ENCODE assay signal across 22 cellular contexts in the genomic region with DNA sequence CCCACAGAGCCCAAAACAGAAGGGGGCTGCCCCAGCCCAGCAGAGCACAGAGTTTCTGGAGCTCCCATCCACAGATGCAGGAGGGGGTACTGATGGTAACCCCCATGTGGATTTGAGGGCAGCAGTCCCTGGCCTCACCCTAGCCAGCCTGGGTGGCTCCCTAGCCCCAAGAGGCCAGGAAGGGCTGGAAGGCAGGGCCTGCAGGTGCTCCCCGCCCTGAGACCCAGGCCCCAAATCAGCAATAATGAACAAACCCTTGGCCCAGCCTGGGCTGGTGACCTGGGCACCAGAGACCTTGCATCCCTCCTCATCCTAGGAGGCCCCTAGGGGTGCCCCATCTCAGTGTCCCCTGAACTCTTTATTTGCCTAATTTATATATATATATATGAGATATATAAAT.
"Had no signal": no experiment of that assay in that cellular context is flagged by ENCODE, and none has a peak within 500 bp of the region (broad histone marks: within the 10 kb centered on the region; RNA-seq: fewer than 3 reads in every experiment).

No MANE protein-coding gene starts in this region.

- H3K4me1 ChIP-seq: colonic mucosa, psoas muscle, tibial nerve, upper lobe of right lung, uterus had no signal

- H3K27ac ChIP-seq: colonic mucosa, neutrophil, psoas muscle, skin epidermis, spleen, thoracic aorta, tibial nerve, upper lobe of right lung, uterus had no signal

- H3K4me3 ChIP-seq: colonic mucosa, lung, mucosa of descending colon, psoas muscle, skin epidermis, spleen, thoracic aorta, tibial nerve, upper lobe of right lung, uterus had no signal

- H3K36me3 ChIP-seq: colonic mucosa, neutrophil, upper lobe of right lung, uterus had no signal

- H3K27me3 ChIP-seq: colonic mucosa, neutrophil, spleen, tibial nerve, upper lobe of right lung, uterus had no signal

- H3K9me3 ChIP-seq: colonic mucosa, mucosa of descending colon, neutrophil, psoas muscle, spleen, thoracic aorta, tibial nerve, upper lobe of right lung, uterus had no signal

- ATAC-seq: mucosa of descending colon; natural killer cell treated with Interleukin-12 subunit alpha and Interleukin-12 subunit beta and Interleukin-15 and Interleukin-18, amount 100 ng/mL, for 72 hours; psoas muscle; right cardiac atrium; stimulated activated memory B cell treated with anti-CD40 and anti-IgM and Interleukin-4, amounts not matched to agents 10 μg/mL and 1 μg/mL and 100 μg/mL, for 72 hours; stimulated activated naive CD8-positive, alpha-beta T cell treated with anti-CD3 and anti-CD28 coated beads, Interleukin-15, Interleukin-2, amounts not matched to agents 100 U/mL and 50 U/mL, for 24 hours; upper lobe of right lung had no signal

- DNase-seq: colonic mucosa; effector memory CD4-positive, alpha-beta T cell; hypothalamus; immature natural killer cell; mesenchymal stem cell; naive B cell; psoas muscle; right cardiac atrium; spleen; stimulated activated CD4-positive, alpha-beta T cell treated with anti-CD3 and anti-CD28 coated beads, Interleukin-4, amount 100 ng/mL, for 4 hours; stimulated activated naive CD8-positive, alpha-beta T cell treated with anti-CD3 and anti-CD28 coated beads, Interleukin-15, Interleukin-2, amounts not matched to agents 100 U/mL and 50 U/mL, for 24 hours; substantia nigra; uterus had no signal
